Comparison of ENCODE assay signal across 19 cellular contexts in the genomic region with DNA sequence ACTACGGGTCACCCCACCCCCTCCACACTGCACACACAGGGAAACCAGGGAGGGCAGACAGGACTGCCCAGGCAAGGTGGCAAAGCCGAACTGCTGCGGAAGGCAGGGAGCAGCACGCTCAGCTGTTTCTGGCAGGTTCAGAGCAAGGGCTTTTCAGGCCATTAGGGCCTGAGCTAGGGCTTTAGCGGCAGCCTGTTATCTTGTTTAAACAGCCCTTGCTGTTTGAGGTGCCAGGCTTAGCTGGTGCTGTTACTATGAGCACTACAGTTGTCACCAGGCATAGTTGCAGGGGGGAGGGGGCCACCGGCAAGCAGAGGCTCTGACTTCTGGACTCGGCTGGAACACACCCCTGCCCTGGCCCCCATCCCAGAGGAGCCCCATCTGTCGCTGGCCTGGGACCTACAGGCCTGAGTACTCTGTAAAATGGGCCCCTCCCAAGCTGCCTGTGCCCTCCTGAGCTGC. TPM values are rescaled to one million over a fixed set of nuclear protein-coding genes. Genes with fewer than 3 reads are reported as not detected.
DNase-seq lines count a peak whose midpoint lies in the region; ATAC-seq and TF ChIP-seq lines count a peak whose summit lies in the region.
"Had no signal": no experiment of that assay in that cellular context is flagged by ENCODE, and none has a peak within 500 bp of the region (broad histone marks: within the 10 kb centered on the region; RNA-seq: fewer than 3 reads in every experiment).

No MANE protein-coding gene starts in this region.

- ATAC-seq in foreskin keratinocyte (no peak), HG03097 (IDR thresholded peaks at IDR 0.05; ENCODE audit: low FRiP score, unreplicated experiment) (no peak)
- ATAC-seq: effector memory CD8-positive, alpha-beta T cell; stimulated activated memory B cell treated with anti-CD40 and anti-IgM and Interleukin-4, amounts not matched to agents 10 μg/mL and 1 μg/mL and 100 μg/mL, for 72 hours had no signal

- no peaks in the 10 kb centered on the region for H3K36me3 ChIP-seq in stomach
- H3K36me3 ChIP-seq: Peyer's patch, upper lobe of left lung had no signal

- intact Hi-C loops in stomach (cut with DNase I; ENCODE audit: low total_unique reads) = no loop called here

- H3K27me3 ChIP-seq in stomach = no peaks in the 10 kb centered on the region
- no peaks in the 10 kb centered on the region for H3K27me3 ChIP-seq in foreskin keratinocyte
- H3K27me3 ChIP-seq: Peyer's patch, upper lobe of left lung had no signal

- DNase-seq in NCI-H2029 (lab: John Stamatoyannopoulos, UW) = peak; percentile 32
- no peak for DNase-seq in NCI-H2029 treated with DMSO at 0.1 percent for 48 hours (lab: John Stamatoyannopoulos, UW)
- peak; percentile 62 for DNase-seq in NCI-H2171 treated with DMSO at 0.1 percent for 48 hours (lab: John Stamatoyannopoulos, UW)
- DNase-seq in erythroblast (lab: John Stamatoyannopoulos, UW) = peak; percentile 40 to 65
- peak; percentile 93 for DNase-seq in stomach
- no peak for DNase-seq in foreskin keratinocyte
- DNase-seq in activated CD4-positive, alpha-beta T cell treated with anti-CD3 and anti-CD28 coated beads for 1 hour = no peak
- DNase-seq: activated naive CD8-positive, alpha-beta T cell treated with anti-CD3 and anti-CD28 coated beads, Interleukin-2, amount 10 ng/mL, durations not matched to agents 7 days and 5 days; central memory CD4-positive, alpha-beta T cell; effector memory CD8-positive, alpha-beta T cell; naive B cell; NCI-H146; NCI-H774; Peyer's patch; stimulated activated CD4-positive, alpha-beta T cell treated with anti-CD3 and anti-CD28 coated beads, Interleukin-12 subunit alpha, Interleukin-12 subunit beta, amount 100 ng/mL, for 4 hours had no signal

- H3K27ac ChIP-seq in stomach (peak overlapping the region; percentile 69 to 85 (median 77)), foreskin keratinocyte (no peak overlapping the region)
- H3K27ac ChIP-seq: Peyer's patch, upper lobe of left lung had no signal

- TF ChIP-seq CTCF in stomach (IDR thresholded peaks at IDR 0.05) = no peak
- no peak for TF ChIP-seq CTCF in foreskin keratinocyte (conservative IDR thresholded peaks at IDR 0.05)

- no peak for TF ChIP-seq POLR2A in erythroblast (IDR thresholded peaks at IDR 0.05; ENCODE audit: low read length)
- no peak for TF ChIP-seq POLR2A in stomach (IDR thresholded peaks at IDR 0.05)

- WGBS in stomach, 5 donors = 27 to 54% (median 35%) methylated on average over 7 to 8 of the region's 8 CpGs

- no peak overlapping the region for H3K4me3 ChIP-seq in stomach
- H3K4me3 ChIP-seq: Peyer's patch, upper lobe of left lung had no signal

- TF ChIP-seq EP300 in stomach (IDR thresholded peaks at IDR 0.05) = no peak

- no peaks in the 10 kb centered on the region for H3K9me3 ChIP-seq in stomach
- H3K9me3 ChIP-seq: Peyer's patch, upper lobe of left lung had no signal

- peaks cover 19 to 64% (median 41%) of the 10 kb centered on the region in 4 donors for H3K4me1 ChIP-seq in stomach
- no peaks in the 10 kb centered on the region for H3K4me1 ChIP-seq in foreskin keratinocyte
- H3K4me1 ChIP-seq: Peyer's patch had no signal

RNA-seq across cellular contexts. Expression of a gene that starts 34.9 kb away (rescaled TPM):
- total RNA-seq in stomach (not detected), foreskin keratinocyte (not detected in 2 replicates)
- polyA plus RNA-seq in stomach (1 to 10 TPM in 1 of 3 donors, not detected in 2; 2.0 TPM), foreskin keratinocyte (0.36 TPM in 1 of 2 replicates, not detected in the other)
- total RNA-seq: Daoy, Peyer's patch had no signal

RNA-seq across cellular contexts. Expression of a gene that starts 36.6 kb away (rescaled TPM):
- total RNA-seq in stomach = 10 to 100 TPM in 4 of 5 donors, 1 to 10 TPM in 1; 7.6 to 18.8 (median 17.9) TPM
- polyA plus RNA-seq in stomach = 1 to 10 TPM; 4.3 to 8.6 (median 8.1) TPM
- 0.27 and 0.28 TPM in 2 replicates for total RNA-seq in foreskin keratinocyte
- polyA plus RNA-seq in foreskin keratinocyte = 0.07 and 0.12 TPM in 2 replicates

RNA-seq across cellular contexts. Expression of a gene that starts 38.3 kb away (rescaled TPM):
- total RNA-seq in stomach (1 to 10 TPM in 2 of 5 donors, under 1 TPM in 2, not detected in 1; 0.58 to 7.6 (median 1.1) TPM), foreskin keratinocyte (3.2 and 4.4 TPM in 2 replicates)
- polyA plus RNA-seq in stomach (1 to 10 TPM; 1.6 to 1.9 (median 1.7) TPM), foreskin keratinocyte (2.6 and 3.4 TPM in 2 replicates)

Comparison
In these comparisons a context has a peak if more than half of its experiments do, and no peak if none do; other contexts are left out.
1. DNase-seq: peak in NCI-H2029 (single experiment), NCI-H2171 treated with DMSO at 0.1 percent for 48 hours (single experiment), erythroblast (2 of 2) and stomach (single experiment); none in NCI-H2029 treated with DMSO at 0.1 percent for 48 hours (single experiment), foreskin keratinocyte (0 of 2) and activated CD4-positive, alpha-beta T cell treated with anti-CD3 and anti-CD28 coated beads for 1 hour (single experiment).